1 cellular context compared by ENCODE assay signal in the genomic region with DNA sequence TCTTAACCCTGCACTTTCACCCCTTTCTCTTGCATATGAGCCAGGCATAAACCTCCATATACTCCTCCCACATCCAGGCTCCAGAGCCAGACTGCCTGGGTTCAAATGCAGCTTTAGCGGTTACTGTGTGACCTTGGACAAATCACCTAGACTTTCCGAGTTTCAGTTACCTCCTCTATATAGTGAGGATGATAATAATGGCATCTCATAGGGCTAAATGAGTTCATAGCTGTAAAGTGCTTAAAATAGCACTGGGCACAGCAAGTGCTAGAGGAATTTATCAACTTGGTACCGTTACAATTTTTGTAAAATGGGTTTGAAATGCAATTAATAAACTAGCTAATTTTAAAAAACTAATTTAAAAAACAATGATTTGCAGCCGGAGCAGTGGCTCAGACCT.
TF ChIP-seq lines count a peak whose summit lies in the region.

No MANE protein-coding gene starts in this region.

TF ChIP-seq in H1, 55 proteins besides CTCF, POLR2A, EP300 and RAD21:
- no peak for TF ChIP-seq KDM4A (IDR thresholded peaks at IDR 0.05; ENCODE audit: low read depth, low read length, severe bottlenecking)
- no peak for TF ChIP-seq CHD2 (IDR thresholded peaks at IDR 0.05; ENCODE audit: low read length)
- no peak for TF ChIP-seq MAFK (IDR thresholded peaks at IDR 0.05; ENCODE audit: low read depth, low read length)
- TF ChIP-seq GTF2F1 (IDR thresholded peaks at IDR 0.05; ENCODE audit: borderline replicate concordance, low read depth, low read length) = no peak
- TF ChIP-seq TBP (IDR thresholded peaks at IDR 0.05; ENCODE audit: low read depth, low read length) = no peak
- no peak for TF ChIP-seq JUND (IDR thresholded peaks at IDR 0.05; ENCODE audit: low read length)
- TF ChIP-seq EZH2 (IDR thresholded peaks at IDR 0.05; ENCODE audit: low read depth, low read length, severe bottlenecking) = no peak
